Comparison of ENCODE assay signal across 8 cellular contexts in the genomic region with DNA sequence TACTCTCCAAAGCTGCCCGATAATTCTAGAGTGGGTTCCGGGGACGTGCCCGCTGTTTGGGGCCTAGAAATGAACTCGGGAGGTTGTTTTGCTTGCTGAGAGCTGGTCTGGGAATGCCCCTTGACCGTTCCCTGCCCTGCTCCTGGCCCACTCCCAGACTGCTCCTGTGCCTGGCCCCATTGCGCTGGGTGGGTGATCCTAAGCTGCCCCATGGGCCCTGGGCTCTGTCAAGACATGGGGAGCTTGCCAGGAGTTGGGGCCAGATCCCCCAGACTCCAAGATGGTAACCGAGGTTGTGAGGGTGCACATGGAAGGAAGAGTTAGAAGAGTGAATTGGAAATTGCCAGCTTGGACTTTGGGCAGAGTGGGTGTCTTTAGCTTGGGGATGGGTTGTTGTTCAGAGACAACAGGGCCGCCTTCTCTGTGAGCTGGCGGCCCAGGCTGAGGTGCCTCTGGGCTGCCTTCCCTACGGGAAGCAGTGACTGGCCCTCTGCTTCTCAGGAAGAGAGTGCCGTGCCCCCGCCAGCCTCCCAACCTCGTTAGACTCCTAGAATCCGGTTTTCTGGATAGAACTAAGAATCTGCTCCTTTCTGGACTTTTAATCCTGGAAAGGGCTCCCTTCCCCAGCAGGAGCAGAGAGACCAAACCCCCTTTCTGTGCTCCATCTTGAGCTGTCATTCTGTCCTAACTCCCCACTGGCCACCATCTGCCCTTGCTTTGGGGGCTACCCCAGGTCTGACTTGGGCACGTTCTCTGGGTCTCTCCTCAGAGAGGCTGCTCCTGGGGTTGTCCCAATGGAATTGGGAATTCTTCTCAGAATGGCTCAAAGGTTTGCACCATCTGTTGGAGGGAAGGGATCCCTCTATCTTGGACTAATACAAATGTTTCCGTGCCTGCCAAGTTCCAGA. TPM values are rescaled to one million over a fixed set of nuclear protein-coding genes. Genes with fewer than 3 reads are reported as not detected.
DNase-seq lines count a peak whose midpoint lies in the region; ATAC-seq and TF ChIP-seq lines count a peak whose summit lies in the region.

No MANE protein-coding gene starts in this region.

- intact Hi-C loops in cardiac septum (cut with DNase I), result loop anchor here (5.0 to 10.0 kb wide), 3 partner anchors 35 to 75 kb away; no protein-coding TSS in a partner anchor
- intact Hi-C loops in Right ventricle myocardium inferior (cut with DNase I), result loop anchor here (5.0 kb wide), 3 partner anchors 35 to 60 kb away; no protein-coding TSS in a partner anchor
- intact Hi-C loops in mammary epithelial cell (cut with micrococcal nuclease), result no loop called here

- H3K4me1 ChIP-seq in mammary epithelial cell (ENCODE audit: insufficient read depth, low read length) (peaks cover 45% of the 10 kb centered on the region), muscle layer of colon (ENCODE audit: insufficient read depth, low read length) (peaks cover 60% of the 10 kb centered on the region), urinary bladder (ENCODE audit: insufficient read depth) (no peaks in the 10 kb centered on the region)

- peak overlapping the region; percentile 90 for H3K4me2 ChIP-seq in mammary epithelial cell (ENCODE audit: insufficient read depth, low read depth, low read length)

- no peak overlapping the region for H3K9ac ChIP-seq in mammary epithelial cell (ENCODE audit: insufficient read depth, low read length)
- peak overlapping the region; percentile 54 for H3K9ac ChIP-seq in muscle layer of colon (ENCODE audit: low read length)

- dilution Hi-C loops in mammary epithelial cell (cut with HindIII; ENCODE audit: low sequenced_read_pairs), result no loop called here

- H3K27ac ChIP-seq in mammary epithelial cell (ENCODE audit: insufficient read depth, low read depth, low read length) (no peak overlapping the region), muscle layer of colon (ENCODE audit: low read depth, low read length) (peak overlapping the region; percentile 61), urinary bladder (ENCODE audit: low read depth) (peak overlapping the region; percentile 68)

- TF ChIP-seq CTCF in mammary epithelial cell (conservative IDR thresholded peaks at IDR 0.05 in 1 of 2, IDR thresholded peaks at IDR 0.05 in 1 of 2; ENCODE audit: extremely low read depth in 1 of 2, insufficient read depth in 1 of 2, low read depth in 1 of 2, low read length in 2 of 2), result no peak

- ATAC-seq in Right ventricle myocardium inferior (no peak), GM21619 (IDR thresholded peaks at IDR 0.05; ENCODE audit: unreplicated experiment) (no peak)

- BruUV-seq in mammary epithelial cell (replicated peaks; lab: Mats Ljungman, UMichigan), result no TSS peak

- in situ Hi-C loops in mammary epithelial cell (cut with MboI; ENCODE audit: low sequenced_read_pairs in 2 of 2), result no loop called here

- H3K27me3 ChIP-seq in mammary epithelial cell (ENCODE audit: insufficient read depth, low read length), result no peaks in the 10 kb centered on the region
- H3K27me3 ChIP-seq in muscle layer of colon (ENCODE audit: control insufficient read depth in 1 of 2, insufficient read depth in 2 of 2, low read length in 2 of 2), result no peaks in the 10 kb centered on the region

- WGBS in mammary epithelial cell (ENCODE audit: low coverage, missing lambda C conversion rate), result 97% methylated on average over 11 of the region's 17 CpGs
- 59% methylated on average over 17 of the region's 17 CpGs for WGBS in urinary bladder

- H2AFZ ChIP-seq in mammary epithelial cell (ENCODE audit: low read depth, low read length), result no peak overlapping the region

- no peaks in the 10 kb centered on the region for H4K20me1 ChIP-seq in mammary epithelial cell (ENCODE audit: insufficient read depth, low read length)

- H3K4me3 ChIP-seq in mammary epithelial cell (replicated peaks in 1 of 3; ENCODE audit: insufficient read depth in 1 of 3, low read depth in 2 of 3, low read length in 3 of 3) (peak overlapping the region in 1 of 3 experiments; percentile 68), muscle layer of colon (ENCODE audit: low read depth in 1 of 2, low read length in 2 of 2) (peak overlapping the region; percentile 38 to 71), urinary bladder (ENCODE audit: low read depth, low read length) (peak overlapping the region; percentile 80)

- DNase-seq in cardiac septum (ENCODE audit: low spot score) (peak; percentile 57), Right ventricle myocardium inferior (ENCODE audit: missing footprints) (no peak), mammary epithelial cell (no peak), activated gamma-delta T cell treated with Interleukin-2 at 50 U/mL for 16 hours (no peak), NCI-H2107 (lab: John Stamatoyannopoulos, UW) (no peak)

- H3K36me3 ChIP-seq in mammary epithelial cell (ENCODE audit: insufficient read depth, low read length) (no peaks in the 10 kb centered on the region), muscle layer of colon (ENCODE audit: insufficient read depth, low read length) (no peaks in the 10 kb centered on the region), urinary bladder (ENCODE audit: insufficient read depth) (no peaks in the 10 kb centered on the region)

- peaks cover 73% of the 10 kb centered on the region for H3K79me2 ChIP-seq in mammary epithelial cell (ENCODE audit: insufficient read depth, low read length)

- no peaks in the 10 kb centered on the region for H3K9me3 ChIP-seq in mammary epithelial cell (replicated peaks; ENCODE audit: insufficient read depth, low read length)
- no peaks in the 10 kb centered on the region for H3K9me3 ChIP-seq in muscle layer of colon (ENCODE audit: low read length)

- CTCF ChIA-PET in mammary epithelial cell (lab: Charles Lee; ENCODE audit: low non-redundant PET), result no interaction called here

RNA-seq across cellular contexts. Expression of gene ST3GAL4, which starts 1.8 kb away (rescaled TPM):
- total RNA-seq in cardiac septum (55.1 TPM), Right ventricle myocardium inferior (45.1 TPM), mammary epithelial cell (10 to 100 TPM; 32.8 to 38.0 TPM), urinary bladder (35.2 TPM)
- polyA plus RNA-seq in mammary epithelial cell (35.9 TPM), urinary bladder (48.5 TPM)
- 72.9 TPM for polyA minus RNA-seq in mammary epithelial cell

RNA-seq across cellular contexts. Expression of gene DCPS, which starts 53.4 kb away (rescaled TPM):
- total RNA-seq in cardiac septum (9.9 TPM), Right ventricle myocardium inferior (10.8 TPM), mammary epithelial cell (10 to 100 TPM; 16.5 to 29.0 TPM), urinary bladder (6.7 TPM)
- polyA plus RNA-seq in mammary epithelial cell (41.1 TPM), urinary bladder (28.3 TPM)
- polyA minus RNA-seq in mammary epithelial cell, result 22.1 TPM
